ENCODE assay signal across 1 cellular context in the genomic region with DNA sequence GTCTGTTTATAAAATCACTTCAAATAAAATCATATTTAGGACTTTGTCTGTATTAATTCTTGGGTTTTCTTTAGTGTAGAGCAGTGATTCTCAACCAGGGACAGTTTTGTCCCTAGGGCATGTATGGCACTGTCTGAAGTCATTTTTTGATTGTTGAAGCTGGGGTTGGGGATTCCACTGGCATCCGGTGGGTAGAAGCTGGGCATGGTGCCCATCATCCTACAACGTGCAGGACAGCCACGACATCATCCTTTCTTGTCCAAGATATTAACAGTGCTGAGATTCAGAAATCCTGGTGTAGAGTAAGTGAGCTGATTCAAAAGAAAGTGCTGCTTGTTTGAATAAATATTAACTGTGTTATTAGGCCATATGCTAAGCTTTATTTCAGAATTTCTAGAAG.
TF ChIP-seq lines count a peak whose summit lies in the region.

No MANE protein-coding gene starts in this region.

TF ChIP-seq in H1, 55 proteins besides CTCF, POLR2A, EP300 and RAD21 (continued from another document):
- TF ChIP-seq, protein P1, sequence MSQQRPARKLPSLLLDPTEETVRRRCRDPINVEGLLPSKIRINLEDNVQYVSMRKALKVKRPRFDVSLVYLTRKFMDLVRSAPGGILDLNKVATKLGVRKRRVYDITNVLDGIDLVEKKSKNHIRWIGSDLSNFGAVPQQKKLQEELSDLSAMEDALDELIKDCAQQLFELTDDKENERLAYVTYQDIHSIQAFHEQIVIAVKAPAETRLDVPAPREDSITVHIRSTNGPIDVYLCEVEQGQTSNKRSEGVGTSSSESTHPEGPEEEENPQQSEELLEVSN (IDR thresholded peaks at IDR 0.05), result no peak
- TF ChIP-seq USF2 (IDR thresholded peaks at IDR 0.05; ENCODE audit: low read length) (no peak), KDM4A (IDR thresholded peaks at IDR 0.05; ENCODE audit: low read depth, low read length, severe bottlenecking) (no peak), JUN (IDR thresholded peaks at IDR 0.05; ENCODE audit: low read depth, low read length) (no peak), FOSL1 (IDR thresholded peaks at IDR 0.05; ENCODE audit: insufficient read depth, low read depth, low read length) (no peak), KDM5A (IDR thresholded peaks at IDR 0.05; ENCODE audit: low read length) (no peak), EZH2 (IDR thresholded peaks at IDR 0.05; ENCODE audit: low read depth, low read length, severe bottlenecking) (no peak)
